In the genomic region with DNA sequence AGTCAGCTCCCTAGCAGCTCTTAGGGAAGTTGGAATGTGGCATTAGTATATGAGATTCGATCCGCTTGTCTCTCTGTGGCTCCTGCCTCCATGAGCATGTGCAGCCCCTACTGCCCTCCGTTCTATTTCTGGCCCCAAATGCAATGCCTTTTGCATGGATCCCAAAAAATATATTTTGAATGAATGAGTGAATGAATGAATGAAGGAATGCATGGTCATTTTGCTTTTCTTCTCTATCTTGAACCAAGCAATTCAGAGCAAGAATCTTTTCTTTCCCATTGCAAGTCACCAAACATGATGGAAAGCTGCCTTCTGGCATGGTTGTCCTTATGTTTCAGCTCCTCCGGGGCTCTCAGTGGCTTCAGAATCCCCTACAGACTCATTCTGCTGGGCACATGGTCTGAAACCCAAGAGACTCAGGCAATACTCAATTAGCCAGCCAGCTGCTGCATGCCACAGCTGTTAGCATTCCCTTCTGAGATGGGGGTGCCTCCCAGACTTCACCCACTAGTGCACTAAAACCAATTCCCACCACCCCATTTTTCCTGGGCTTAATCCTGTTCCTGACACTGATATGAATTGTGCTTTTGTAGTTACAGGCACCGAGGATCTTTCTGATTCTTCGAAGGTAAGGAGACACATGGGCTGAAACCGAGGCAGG, we compare ENCODE assay signal across 1 cellular context.
TF ChIP-seq lines count a peak whose summit lies in the region.

No MANE protein-coding gene starts in this region.

TF ChIP-seq in WTC11, 78 proteins besides CTCF, POLR2A, EP300 and RAD21 (continued from another document):
- TF ChIP-seq, protein P1, sequence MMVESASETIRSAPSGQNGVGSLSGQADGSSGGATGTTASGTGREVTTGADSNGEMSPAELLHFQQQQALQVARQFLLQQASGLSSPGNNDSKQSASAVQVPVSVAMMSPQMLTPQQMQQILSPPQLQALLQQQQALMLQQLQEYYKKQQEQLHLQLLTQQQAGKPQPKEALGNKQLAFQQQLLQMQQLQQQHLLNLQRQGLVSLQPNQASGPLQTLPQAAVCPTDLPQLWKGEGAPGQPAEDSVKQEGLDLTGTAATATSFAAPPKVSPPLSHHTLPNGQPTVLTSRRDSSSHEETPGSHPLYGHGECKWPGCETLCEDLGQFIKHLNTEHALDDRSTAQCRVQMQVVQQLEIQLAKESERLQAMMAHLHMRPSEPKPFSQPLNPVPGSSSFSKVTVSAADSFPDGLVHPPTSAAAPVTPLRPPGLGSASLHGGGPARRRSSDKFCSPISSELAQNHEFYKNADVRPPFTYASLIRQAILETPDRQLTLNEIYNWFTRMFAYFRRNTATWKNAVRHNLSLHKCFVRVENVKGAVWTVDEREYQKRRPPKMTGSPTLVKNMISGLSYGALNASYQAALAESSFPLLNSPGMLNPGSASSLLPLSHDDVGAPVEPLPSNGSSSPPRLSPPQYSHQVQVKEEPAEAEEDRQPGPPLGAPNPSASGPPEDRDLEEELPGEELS (CRISPR knock-in tag; IDR thresholded peaks at IDR 0.05) = no peak
- TF ChIP-seq RORB (CRISPR knock-in tag; IDR thresholded peaks at IDR 0.05) (no peak), ZNF138 (CRISPR knock-in tag; conservative IDR thresholded peaks at IDR 0.05) (no peak)
- TF ChIP-seq, protein P2, sequence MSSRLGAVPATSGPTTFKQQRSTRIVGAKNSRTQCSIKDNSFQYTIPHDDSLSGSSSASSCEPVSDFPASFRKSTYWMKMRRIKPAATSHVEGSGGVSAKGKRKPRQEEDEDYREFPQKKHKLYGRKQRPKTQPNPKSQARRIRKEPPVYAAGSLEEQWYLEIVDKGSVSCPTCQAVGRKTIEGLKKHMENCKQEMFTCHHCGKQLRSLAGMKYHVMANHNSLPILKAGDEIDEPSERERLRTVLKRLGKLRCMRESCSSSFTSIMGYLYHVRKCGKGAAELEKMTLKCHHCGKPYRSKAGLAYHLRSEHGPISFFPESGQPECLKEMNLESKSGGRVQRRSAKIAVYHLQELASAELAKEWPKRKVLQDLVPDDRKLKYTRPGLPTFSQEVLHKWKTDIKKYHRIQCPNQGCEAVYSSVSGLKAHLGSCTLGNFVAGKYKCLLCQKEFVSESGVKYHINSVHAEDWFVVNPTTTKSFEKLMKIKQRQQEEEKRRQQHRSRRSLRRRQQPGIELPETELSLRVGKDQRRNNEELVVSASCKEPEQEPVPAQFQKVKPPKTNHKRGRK (CRISPR knock-in tag; IDR thresholded peaks at IDR 0.05; ENCODE audit: borderline replicate concordance) = no peak
